Comparison of ENCODE assay signal across 1 cellular context in the genomic region with DNA sequence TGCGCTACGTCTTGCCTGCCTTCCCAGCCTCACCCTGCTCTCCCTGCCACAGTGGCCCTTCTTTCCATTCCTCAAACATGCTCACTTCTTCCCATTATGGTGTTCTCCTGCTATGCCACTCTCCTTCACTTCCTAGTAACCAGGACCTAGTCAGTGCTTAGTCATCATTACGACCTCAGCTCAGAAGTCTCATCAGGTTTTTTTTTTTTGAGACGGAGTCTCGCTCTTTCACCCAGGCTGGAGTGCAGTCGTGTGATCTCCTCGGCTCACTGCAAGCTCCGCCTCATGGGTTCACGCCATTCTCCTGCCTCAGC.
A peak's percentile ranks its signal among the peaks of the same experiment; 100 is the strongest.
TF ChIP-seq lines count a peak whose summit lies in the region.

No MANE protein-coding gene starts in this region.

TF ChIP-seq in K562, 482 proteins besides CTCF, POLR2A, EP300 and RAD21 (continued from another document and continues in another):
- TF ChIP-seq, protein P1, sequence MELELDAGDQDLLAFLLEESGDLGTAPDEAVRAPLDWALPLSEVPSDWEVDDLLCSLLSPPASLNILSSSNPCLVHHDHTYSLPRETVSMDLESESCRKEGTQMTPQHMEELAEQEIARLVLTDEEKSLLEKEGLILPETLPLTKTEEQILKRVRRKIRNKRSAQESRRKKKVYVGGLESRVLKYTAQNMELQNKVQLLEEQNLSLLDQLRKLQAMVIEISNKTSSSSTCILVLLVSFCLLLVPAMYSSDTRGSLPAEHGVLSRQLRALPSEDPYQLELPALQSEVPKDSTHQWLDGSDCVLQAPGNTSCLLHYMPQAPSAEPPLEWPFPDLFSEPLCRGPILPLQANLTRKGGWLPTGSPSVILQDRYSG (tag; conservative IDR thresholded peaks at IDR 0.05; ENCODE audit: low read depth): no peak
- TF ChIP-seq, protein P2, sequence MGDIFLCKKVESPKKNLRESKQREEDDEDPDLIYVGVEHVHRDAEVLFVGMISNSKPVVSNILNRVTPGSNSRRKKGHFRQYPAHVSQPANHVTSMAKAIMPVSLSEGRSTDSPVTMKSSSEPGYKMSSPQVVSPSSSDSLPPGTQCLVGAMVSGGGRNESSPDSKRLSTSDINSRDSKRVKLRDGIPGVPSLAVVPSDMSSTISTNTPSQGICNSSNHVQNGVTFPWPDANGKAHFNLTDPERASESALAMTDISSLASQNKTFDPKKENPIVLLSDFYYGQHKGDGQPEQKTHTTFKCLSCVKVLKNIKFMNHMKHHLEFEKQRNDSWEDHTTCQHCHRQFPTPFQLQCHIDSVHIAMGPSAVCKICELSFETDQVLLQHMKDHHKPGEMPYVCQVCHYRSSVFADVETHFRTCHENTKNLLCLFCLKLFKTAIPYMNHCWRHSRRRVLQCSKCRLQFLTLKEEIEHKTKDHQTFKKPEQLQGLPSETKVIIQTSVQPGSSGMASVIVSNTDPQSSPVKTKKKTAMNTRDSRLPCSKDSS (IDR thresholded peaks at IDR 0.05; ENCODE audit: low read depth, partially characterized antibody): no peak
- no peak for TF ChIP-seq PHB (CRISPR knock-in tag; IDR thresholded peaks at IDR 0.05)
- no peak for TF ChIP-seq ZNF79 (CRISPR knock-in tag; IDR thresholded peaks at IDR 0.05; ENCODE audit: low read depth)
- TF ChIP-seq SRSF7 (optimal IDR thresholded peaks at IDR 0.05; ENCODE audit: low read depth, low read length): no peak
- peak; percentile 56; the same call in 1 of the 2 replicates for TF ChIP-seq NFIC (IDR thresholded peaks at IDR 0.05)
- peak; percentile 73 for TF ChIP-seq NFE2 (IDR thresholded peaks at IDR 0.05; ENCODE audit: low read depth)
- TF ChIP-seq, protein P3, sequence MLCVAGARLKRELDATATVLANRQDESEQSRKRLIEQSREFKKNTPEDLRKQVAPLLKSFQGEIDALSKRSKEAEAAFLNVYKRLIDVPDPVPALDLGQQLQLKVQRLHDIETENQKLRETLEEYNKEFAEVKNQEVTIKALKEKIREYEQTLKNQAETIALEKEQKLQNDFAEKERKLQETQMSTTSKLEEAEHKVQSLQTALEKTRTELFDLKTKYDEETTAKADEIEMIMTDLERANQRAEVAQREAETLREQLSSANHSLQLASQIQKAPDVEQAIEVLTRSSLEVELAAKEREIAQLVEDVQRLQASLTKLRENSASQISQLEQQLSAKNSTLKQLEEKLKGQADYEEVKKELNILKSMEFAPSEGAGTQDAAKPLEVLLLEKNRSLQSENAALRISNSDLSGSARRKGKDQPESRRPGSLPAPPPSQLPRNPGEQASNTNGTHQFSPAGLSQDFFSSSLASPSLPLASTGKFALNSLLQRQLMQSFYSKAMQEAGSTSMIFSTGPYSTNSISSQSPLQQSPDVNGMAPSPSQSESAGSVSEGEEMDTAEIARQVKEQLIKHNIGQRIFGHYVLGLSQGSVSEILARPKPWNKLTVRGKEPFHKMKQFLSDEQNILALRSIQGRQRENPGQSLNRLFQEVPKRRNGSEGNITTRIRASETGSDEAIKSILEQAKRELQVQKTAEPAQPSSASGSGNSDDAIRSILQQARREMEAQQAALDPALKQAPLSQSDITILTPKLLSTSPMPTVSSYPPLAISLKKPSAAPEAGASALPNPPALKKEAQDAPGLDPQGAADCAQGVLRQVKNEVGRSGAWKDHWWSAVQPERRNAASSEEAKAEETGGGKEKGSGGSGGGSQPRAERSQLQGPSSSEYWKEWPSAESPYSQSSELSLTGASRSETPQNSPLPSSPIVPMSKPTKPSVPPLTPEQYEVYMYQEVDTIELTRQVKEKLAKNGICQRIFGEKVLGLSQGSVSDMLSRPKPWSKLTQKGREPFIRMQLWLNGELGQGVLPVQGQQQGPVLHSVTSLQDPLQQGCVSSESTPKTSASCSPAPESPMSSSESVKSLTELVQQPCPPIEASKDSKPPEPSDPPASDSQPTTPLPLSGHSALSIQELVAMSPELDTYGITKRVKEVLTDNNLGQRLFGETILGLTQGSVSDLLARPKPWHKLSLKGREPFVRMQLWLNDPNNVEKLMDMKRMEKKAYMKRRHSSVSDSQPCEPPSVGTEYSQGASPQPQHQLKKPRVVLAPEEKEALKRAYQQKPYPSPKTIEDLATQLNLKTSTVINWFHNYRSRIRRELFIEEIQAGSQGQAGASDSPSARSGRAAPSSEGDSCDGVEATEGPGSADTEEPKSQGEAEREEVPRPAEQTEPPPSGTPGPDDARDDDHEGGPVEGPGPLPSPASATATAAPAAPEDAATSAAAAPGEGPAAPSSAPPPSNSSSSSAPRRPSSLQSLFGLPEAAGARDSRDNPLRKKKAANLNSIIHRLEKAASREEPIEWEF (CRISPR knock-in tag; IDR thresholded peaks at IDR 0.05): no peak
- TF ChIP-seq EP400 (IDR thresholded peaks at IDR 0.05): no peak
- TF ChIP-seq, protein P4, sequence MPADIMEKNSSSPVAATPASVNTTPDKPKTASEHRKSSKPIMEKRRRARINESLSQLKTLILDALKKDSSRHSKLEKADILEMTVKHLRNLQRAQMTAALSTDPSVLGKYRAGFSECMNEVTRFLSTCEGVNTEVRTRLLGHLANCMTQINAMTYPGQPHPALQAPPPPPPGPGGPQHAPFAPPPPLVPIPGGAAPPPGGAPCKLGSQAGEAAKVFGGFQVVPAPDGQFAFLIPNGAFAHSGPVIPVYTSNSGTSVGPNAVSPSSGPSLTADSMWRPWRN (IDR thresholded peaks at IDR 0.05; ENCODE audit: low read depth): no peak
- TF ChIP-seq MEF2A (IDR thresholded peaks at IDR 0.05; ENCODE audit: control insufficient read depth, low read depth, low read length): no peak
- TF ChIP-seq ZNF124 (CRISPR knock-in tag; IDR thresholded peaks at IDR 0.05): no peak
- TF ChIP-seq ETV1 (tag; conservative IDR thresholded peaks at IDR 0.05; ENCODE audit: low read depth): no peak
- TF ChIP-seq HDGF (IDR thresholded peaks at IDR 0.05): no peak; the same call in 1 of the 2 replicates
- TF ChIP-seq, protein P5, sequence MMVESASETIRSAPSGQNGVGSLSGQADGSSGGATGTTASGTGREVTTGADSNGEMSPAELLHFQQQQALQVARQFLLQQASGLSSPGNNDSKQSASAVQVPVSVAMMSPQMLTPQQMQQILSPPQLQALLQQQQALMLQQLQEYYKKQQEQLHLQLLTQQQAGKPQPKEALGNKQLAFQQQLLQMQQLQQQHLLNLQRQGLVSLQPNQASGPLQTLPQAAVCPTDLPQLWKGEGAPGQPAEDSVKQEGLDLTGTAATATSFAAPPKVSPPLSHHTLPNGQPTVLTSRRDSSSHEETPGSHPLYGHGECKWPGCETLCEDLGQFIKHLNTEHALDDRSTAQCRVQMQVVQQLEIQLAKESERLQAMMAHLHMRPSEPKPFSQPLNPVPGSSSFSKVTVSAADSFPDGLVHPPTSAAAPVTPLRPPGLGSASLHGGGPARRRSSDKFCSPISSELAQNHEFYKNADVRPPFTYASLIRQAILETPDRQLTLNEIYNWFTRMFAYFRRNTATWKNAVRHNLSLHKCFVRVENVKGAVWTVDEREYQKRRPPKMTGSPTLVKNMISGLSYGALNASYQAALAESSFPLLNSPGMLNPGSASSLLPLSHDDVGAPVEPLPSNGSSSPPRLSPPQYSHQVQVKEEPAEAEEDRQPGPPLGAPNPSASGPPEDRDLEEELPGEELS (CRISPR knock-in tag; IDR thresholded peaks at IDR 0.05; ENCODE audit: borderline replicate concordance): no peak
- TF ChIP-seq, protein P6, sequence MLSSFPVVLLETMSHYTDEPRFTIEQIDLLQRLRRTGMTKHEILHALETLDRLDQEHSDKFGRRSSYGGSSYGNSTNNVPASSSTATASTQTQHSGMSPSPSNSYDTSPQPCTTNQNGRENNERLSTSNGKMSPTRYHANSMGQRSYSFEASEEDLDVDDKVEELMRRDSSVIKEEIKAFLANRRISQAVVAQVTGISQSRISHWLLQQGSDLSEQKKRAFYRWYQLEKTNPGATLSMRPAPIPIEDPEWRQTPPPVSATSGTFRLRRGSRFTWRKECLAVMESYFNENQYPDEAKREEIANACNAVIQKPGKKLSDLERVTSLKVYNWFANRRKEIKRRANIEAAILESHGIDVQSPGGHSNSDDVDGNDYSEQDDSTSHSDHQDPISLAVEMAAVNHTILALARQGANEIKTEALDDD (IDR thresholded peaks at IDR 0.05): peak; percentile 53; the same call in 1 of the 2 replicates
- no peak for TF ChIP-seq ZBTB8A (IDR thresholded peaks at IDR 0.05; ENCODE audit: partially characterized antibody)
- 0 out of 2 replicates have a peak, but pooled peaks have one; percentile 44 for TF ChIP-seq NFRKB (IDR thresholded peaks at IDR 0.05; ENCODE audit: low read depth)
- TF ChIP-seq MXI1 (IDR thresholded peaks at IDR 0.05; ENCODE audit: low read depth, low read length): no peak
- TF ChIP-seq, protein P7, sequence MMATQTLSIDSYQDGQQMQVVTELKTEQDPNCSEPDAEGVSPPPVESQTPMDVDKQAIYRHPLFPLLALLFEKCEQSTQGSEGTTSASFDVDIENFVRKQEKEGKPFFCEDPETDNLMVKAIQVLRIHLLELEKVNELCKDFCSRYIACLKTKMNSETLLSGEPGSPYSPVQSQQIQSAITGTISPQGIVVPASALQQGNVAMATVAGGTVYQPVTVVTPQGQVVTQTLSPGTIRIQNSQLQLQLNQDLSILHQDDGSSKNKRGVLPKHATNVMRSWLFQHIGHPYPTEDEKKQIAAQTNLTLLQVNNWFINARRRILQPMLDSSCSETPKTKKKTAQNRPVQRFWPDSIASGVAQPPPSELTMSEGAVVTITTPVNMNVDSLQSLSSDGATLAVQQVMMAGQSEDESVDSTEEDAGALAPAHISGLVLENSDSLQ (IDR thresholded peaks at IDR 0.05): peak; percentile 34; the same call in 1 of the 2 replicates
- TF ChIP-seq JUND (IDR thresholded peaks at IDR 0.05; ENCODE audit: borderline replicate concordance, low read depth, low read length): no peak; the same call in 1 of the 2 replicates
- peak; percentile 43; the same call in 1 of the 3 replicates for TF ChIP-seq JUND (tag; IDR thresholded peaks at IDR 0.05; ENCODE audit: borderline replicate concordance, low read depth, low read length)
- no peak for TF ChIP-seq ZBED1 (IDR thresholded peaks at IDR 0.05)
- no peak for TF ChIP-seq ZNF143 (CRISPR knock-in tag; IDR thresholded peaks at IDR 0.05)
- TF ChIP-seq HDAC6 (IDR thresholded peaks at IDR 0.05; ENCODE audit: low read depth, low read length): no peak
- TF ChIP-seq, protein P8, sequence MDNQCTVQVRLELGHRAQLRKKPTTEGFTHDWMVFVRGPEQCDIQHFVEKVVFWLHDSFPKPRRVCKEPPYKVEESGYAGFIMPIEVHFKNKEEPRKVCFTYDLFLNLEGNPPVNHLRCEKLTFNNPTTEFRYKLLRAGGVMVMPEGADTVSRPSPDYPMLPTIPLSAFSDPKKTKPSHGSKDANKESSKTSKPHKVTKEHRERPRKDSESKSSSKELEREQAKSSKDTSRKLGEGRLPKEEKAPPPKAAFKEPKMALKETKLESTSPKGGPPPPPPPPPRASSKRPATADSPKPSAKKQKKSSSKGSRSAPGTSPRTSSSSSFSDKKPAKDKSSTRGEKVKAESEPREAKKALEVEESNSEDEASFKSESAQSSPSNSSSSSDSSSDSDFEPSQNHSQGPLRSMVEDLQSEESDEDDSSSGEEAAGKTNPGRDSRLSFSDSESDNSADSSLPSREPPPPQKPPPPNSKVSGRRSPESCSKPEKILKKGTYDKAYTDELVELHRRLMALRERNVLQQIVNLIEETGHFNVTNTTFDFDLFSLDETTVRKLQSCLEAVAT (IDR thresholded peaks at IDR 0.05): no peak
- TF ChIP-seq ZNF253 (CRISPR knock-in tag; conservative IDR thresholded peaks at IDR 0.05): no peak
- TF ChIP-seq NR1H2 (CRISPR knock-in tag; IDR thresholded peaks at IDR 0.05): no peak
- no peak for TF ChIP-seq RBM39 (optimal IDR thresholded peaks at IDR 0.05; ENCODE audit: low read depth, low read length)
- no peak for TF ChIP-seq ZNF263 (CRISPR knock-in tag; IDR thresholded peaks at IDR 0.05; ENCODE audit: borderline replicate concordance)
- TF ChIP-seq SNRNP70 (optimal IDR thresholded peaks at IDR 0.05; ENCODE audit: low read depth, low read length): no peak
- TF ChIP-seq L3MBTL2 (IDR thresholded peaks at IDR 0.05): 0 out of 2 replicates have a peak, but pooled peaks have one; percentile 15
- no peak for TF ChIP-seq KDM5B (IDR thresholded peaks at IDR 0.05; ENCODE audit: insufficient replicate concordance, low read depth, low read length)
- TF ChIP-seq KHSRP (IDR thresholded peaks at IDR 0.05): no peak
- no peak for TF ChIP-seq RFX7 (CRISPR knock-in tag; IDR thresholded peaks at IDR 0.05)
- no peak for TF ChIP-seq ETV6 (IDR thresholded peaks at IDR 0.05; ENCODE audit: borderline replicate concordance in 1 of 2, low read depth in 2 of 2, low read length in 1 of 2)
- no peak for TF ChIP-seq ETV6 (CRISPR knock-in tag; IDR thresholded peaks at IDR 0.05; ENCODE audit: borderline replicate concordance)
- no peak for TF ChIP-seq ELF4 (CRISPR knock-in tag; IDR thresholded peaks at IDR 0.05)
- TF ChIP-seq, protein P9, sequence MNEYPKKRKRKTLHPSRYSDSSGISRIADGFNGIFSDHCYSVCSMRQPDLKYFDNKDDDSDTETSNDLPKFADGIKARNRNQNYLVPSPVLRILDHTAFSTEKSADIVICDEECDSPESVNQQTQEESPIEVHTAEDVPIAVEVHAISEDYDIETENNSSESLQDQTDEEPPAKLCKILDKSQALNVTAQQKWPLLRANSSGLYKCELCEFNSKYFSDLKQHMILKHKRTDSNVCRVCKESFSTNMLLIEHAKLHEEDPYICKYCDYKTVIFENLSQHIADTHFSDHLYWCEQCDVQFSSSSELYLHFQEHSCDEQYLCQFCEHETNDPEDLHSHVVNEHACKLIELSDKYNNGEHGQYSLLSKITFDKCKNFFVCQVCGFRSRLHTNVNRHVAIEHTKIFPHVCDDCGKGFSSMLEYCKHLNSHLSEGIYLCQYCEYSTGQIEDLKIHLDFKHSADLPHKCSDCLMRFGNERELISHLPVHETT (CRISPR knock-in tag; conservative IDR thresholded peaks at IDR 0.05 in 1 of 2, IDR thresholded peaks at IDR 0.05 in 1 of 2): no peak
- TF ChIP-seq PHF21A (IDR thresholded peaks at IDR 0.05; ENCODE audit: borderline replicate concordance, low read depth): no peak
- TF ChIP-seq, protein P10, sequence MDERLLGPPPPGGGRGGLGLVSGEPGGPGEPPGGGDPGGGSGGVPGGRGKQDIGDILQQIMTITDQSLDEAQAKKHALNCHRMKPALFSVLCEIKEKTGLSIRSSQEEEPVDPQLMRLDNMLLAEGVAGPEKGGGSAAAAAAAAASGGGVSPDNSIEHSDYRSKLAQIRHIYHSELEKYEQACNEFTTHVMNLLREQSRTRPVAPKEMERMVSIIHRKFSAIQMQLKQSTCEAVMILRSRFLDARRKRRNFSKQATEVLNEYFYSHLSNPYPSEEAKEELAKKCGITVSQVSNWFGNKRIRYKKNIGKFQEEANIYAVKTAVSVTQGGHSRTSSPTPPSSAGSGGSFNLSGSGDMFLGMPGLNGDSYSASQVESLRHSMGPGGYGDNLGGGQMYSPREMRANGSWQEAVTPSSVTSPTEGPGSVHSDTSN (CRISPR knock-in tag; IDR thresholded peaks at IDR 0.05; ENCODE audit: low read depth): no peak
- TF ChIP-seq, protein P10 (tag; conservative IDR thresholded peaks at IDR 0.05; ENCODE audit: low read depth): no peak
- TF ChIP-seq TEAD1 (CRISPR knock-in tag; IDR thresholded peaks at IDR 0.05): no peak
- peak; percentile 52; the same call in 1 of the 2 replicates for TF ChIP-seq MAFF (IDR thresholded peaks at IDR 0.05; ENCODE audit: low read length)
